ENCODE assay signal across 14 cellular contexts in genomic region chr14:75335588-75335987, GRCh38. TPM values are rescaled to one million over a fixed set of nuclear protein-coding genes. Genes with fewer than 3 reads are reported as not detected.
A peak's percentile ranks its signal among the peaks of the same experiment; 100 is the strongest.
DNase-seq lines count a peak whose midpoint lies in the region; ATAC-seq and TF ChIP-seq lines count a peak whose summit lies in the region.
"Had no signal": no experiment of that assay in that cellular context is flagged by ENCODE, and none has a peak within 500 bp of the region (broad histone marks: within the 10 kb centered on the region; RNA-seq: fewer than 3 reads in every experiment).

No MANE protein-coding gene starts in this region.

- peaks cover 10% of the 10 kb centered on the region for H3K9me3 Mint-ChIP-seq in neural progenitor cell
- H3K9me3 Mint-ChIP-seq: stimulated activated naive B cell treated with anti-CD40 and anti-IgM and Interleukin-4, amounts not matched to agents 10 μg/mL and 1 μg/mL and 100 μg/mL, for 72 hours had no signal

- H3K36me3 Mint-ChIP-seq in neural progenitor cell = no peaks in the 10 kb centered on the region
- H3K36me3 Mint-ChIP-seq: stimulated activated naive B cell treated with anti-CD40 and anti-IgM and Interleukin-4, amounts not matched to agents 10 μg/mL and 1 μg/mL and 100 μg/mL, for 72 hours had no signal

- WGBS in SK-N-SH (ENCODE audit: low lambda C conversion rate) = 43% methylated on average over 6 of the region's 6 CpGs

- H3K27me3 Mint-ChIP-seq in neural progenitor cell (ENCODE audit: insufficient read depth, low read depth) = peaks cover 3% of the 10 kb centered on the region

- H3K4me3 ChIP-seq in BLaER1 treated with 17β-estradiol and CSF1 and Interleukin-3, amounts not matched to agents 10 nM and 100 nM = no peak overlapping the region
- H3K4me3 ChIP-seq in neural progenitor cell (no peak overlapping the region), SK-N-SH (ENCODE audit: low read depth in 2 of 2, low read length in 1 of 2) (no peak overlapping the region)
- H3K4me3 ChIP-seq: SJCRH30 had no signal

- H3K9me3 ChIP-seq in BLaER1 treated with 17β-estradiol and CSF1 and Interleukin-3, amounts not matched to agents 10 nM and 100 nM (replicated peaks in 1 of 11) = peaks cover 0 to 19% (median 15%) of the 10 kb centered on the region in 11 experiments; a peak in 19 of 22 replicates
- no peaks in the 10 kb centered on the region for H3K9me3 ChIP-seq in neural progenitor cell (ENCODE audit: low read depth)
- no peaks in the 10 kb centered on the region for H3K9me3 ChIP-seq in SK-N-SH
- H3K9me3 ChIP-seq: SJCRH30 had no signal

- H3K4me1 ChIP-seq in BLaER1 treated with 17β-estradiol and CSF1 and Interleukin-3, amounts not matched to agents 10 nM and 100 nM = peaks cover 50 to 89% (median 71%) of the 10 kb centered on the region in 10 experiments
- peaks cover 7% of the 10 kb centered on the region for H3K4me1 ChIP-seq in neural progenitor cell
- H3K4me1 ChIP-seq in SK-N-SH (ENCODE audit: control insufficient read depth in 1 of 2, insufficient read depth in 2 of 2, low read depth in 1 of 2, low read length in 1 of 2) = no peaks in the 10 kb centered on the region; a peak in 1 of 4 replicates
- H3K4me1 ChIP-seq: SJCRH30 had no signal

- TF ChIP-seq RAD21 in SK-N-SH (IDR thresholded peaks at IDR 0.05; ENCODE audit: low read length) = no peak

- H3K36me3 ChIP-seq in BLaER1 treated with 17β-estradiol and CSF1 and Interleukin-3, amounts not matched to agents 10 nM and 100 nM = no peaks in the 10 kb centered on the region
- H3K36me3 ChIP-seq in neural progenitor cell = no peaks in the 10 kb centered on the region
- no peaks in the 10 kb centered on the region for H3K36me3 ChIP-seq in SK-N-SH (replicated peaks in 1 of 2; ENCODE audit: control insufficient read depth in 1 of 2, insufficient read depth in 2 of 2, low read length in 1 of 2)
- H3K36me3 ChIP-seq: SJCRH30 had no signal

- ATAC-seq in GM18505 (IDR thresholded peaks at IDR 0.05; ENCODE audit: unreplicated experiment) (no peak), GM18502 (IDR thresholded peaks at IDR 0.05; ENCODE audit: poor library complexity, unreplicated experiment) (no peak), HG03439 (IDR thresholded peaks at IDR 0.05; ENCODE audit: unreplicated experiment) (no peak)
- ATAC-seq: stimulated activated naive B cell treated with anti-CD40 and anti-IgM and Interleukin-4, amounts not matched to agents 10 μg/mL and 1 μg/mL and 100 μg/mL, for 72 hours; WTC11 had no signal

- POLR2A ChIA-PET in SK-N-SH (lab: Yijun Ruan, JAX) = interaction anchor here (0.6 kb wide), 1 partner anchor 145 kb away, joined by 4 read pairs; no protein-coding TSS in a partner anchor

- peak overlapping the region; percentile 78 to 98 (median 94) for H3K4me2 ChIP-seq in BLaER1 treated with 17β-estradiol and CSF1 and Interleukin-3, amounts not matched to agents 10 nM and 100 nM
- no peak overlapping the region for H3K4me2 ChIP-seq in neural progenitor cell
- H3K4me2 ChIP-seq in SK-N-SH = no peak overlapping the region

- peak overlapping the region in 9 of 11 experiments; percentile 11 to 87 (median 80); a peak in 8 of 22 replicates for H3K9ac ChIP-seq in BLaER1 treated with 17β-estradiol and CSF1 and Interleukin-3, amounts not matched to agents 10 nM and 100 nM
- H3K9ac ChIP-seq in neural progenitor cell = no peak overlapping the region
- H3K9ac ChIP-seq in SK-N-SH = no peak overlapping the region

- peaks cover 17% of the 10 kb centered on the region for H3K4me1 Mint-ChIP-seq in neural progenitor cell

- H3K9me2 ChIP-seq in SK-N-SH = no peaks in the 10 kb centered on the region

- TF ChIP-seq CTCF in neural progenitor cell (IDR thresholded peaks at IDR 0.05) (no peak), SK-N-SH (IDR thresholded peaks at IDR 0.05) (no peak)

- no peak overlapping the region for H3K27ac Mint-ChIP-seq in neural progenitor cell
- H3K27ac Mint-ChIP-seq: stimulated activated naive B cell treated with anti-CD40 and anti-IgM and Interleukin-4, amounts not matched to agents 10 μg/mL and 1 μg/mL and 100 μg/mL, for 72 hours; WTC11 had no signal

- CTCF ChIA-PET in SK-N-SH (lab: Yijun Ruan, JAX) = interaction anchor here (0.8 to 1.0 kb wide), 2 partner anchors 80 to 226 kb away, joined by 3 read pairs; no protein-coding TSS in a partner anchor

- TF ChIP-seq EP300 in SK-N-SH (IDR thresholded peaks at IDR 0.05; ENCODE audit: borderline replicate concordance in 1 of 2, low read depth in 1 of 2, low read length in 1 of 2) = no peak

- DNase-seq in caudate nucleus (lab: John Stamatoyannopoulos, UW) (peak in 44 of 61 donors; percentile 11 to 79 (median 36)), neural progenitor cell (ENCODE audit: low spot score) (peak; percentile 29), SK-N-SH (no peak)
- no peak for DNase-seq in activated CD4-positive, alpha-beta T cell treated with anti-CD3 and anti-CD28 coated beads for 4 hours
- DNase-seq: islet precursor cell; MV-4-11; NCI-H526; SJCRH30; stimulated activated naive B cell treated with anti-CD40 and anti-IgM and Interleukin-4, amounts not matched to agents 10 μg/mL and 1 μg/mL and 100 μg/mL, for 72 hours had no signal

- H3K27ac ChIP-seq in BLaER1 treated with 17β-estradiol and CSF1 and Interleukin-3, amounts not matched to agents 10 nM and 100 nM = peak overlapping the region; percentile 89 to 96 (median 93); a peak in 20 of 22 replicates
- H3K27ac ChIP-seq in caudate nucleus (ENCODE audit: low read depth, low read length) = peak overlapping the region; percentile 85
- no peak overlapping the region for H3K27ac ChIP-seq in neural progenitor cell
- no peak overlapping the region for H3K27ac ChIP-seq in SK-N-SH (ENCODE audit: low read depth in 2 of 2, low read length in 1 of 2)
- H3K27ac ChIP-seq: SJCRH30 had no signal

- peak; percentile 29 for TF ChIP-seq POLR2A in GM18505 (IDR thresholded peaks at IDR 0.05; ENCODE audit: borderline replicate concordance, extremely low read depth, insufficient read depth, insufficient read length)

- H3K79me2 ChIP-seq in neural progenitor cell (ENCODE audit: low read depth) (no peaks in the 10 kb centered on the region), SK-N-SH (ENCODE audit: insufficient read depth) (no peaks in the 10 kb centered on the region)

- H2AFZ ChIP-seq in neural progenitor cell (replicated peaks) (no peak overlapping the region), SK-N-SH (ENCODE audit: low read depth) (no peak overlapping the region)

- no peak overlapping the region for H3K4me3 Mint-ChIP-seq in neural progenitor cell
- H3K4me3 Mint-ChIP-seq: WTC11 had no signal

- H3F3A ChIP-seq in neural progenitor cell (ENCODE audit: low read depth) (no peaks in the 10 kb centered on the region), SK-N-SH (replicated peaks; ENCODE audit: insufficient read depth) (no peaks in the 10 kb centered on the region)

- H4K20me1 ChIP-seq in BLaER1 treated with 17β-estradiol and CSF1 and Interleukin-3, amounts not matched to agents 10 nM and 100 nM = no peaks in the 10 kb centered on the region
- H4K20me1 ChIP-seq in neural progenitor cell (ENCODE audit: low read depth) (no peaks in the 10 kb centered on the region), SK-N-SH (ENCODE audit: insufficient read depth) (no peaks in the 10 kb centered on the region)

- H3K27me3 ChIP-seq in BLaER1 treated with 17β-estradiol and CSF1 and Interleukin-3, amounts not matched to agents 10 nM and 100 nM = no peaks in the 10 kb centered on the region
- H3K27me3 ChIP-seq in neural progenitor cell = no peaks in the 10 kb centered on the region
- H3K27me3 ChIP-seq in SK-N-SH (ENCODE audit: insufficient read depth) = peaks cover 17% of the 10 kb centered on the region
- H3K27me3 ChIP-seq: SJCRH30 had no signal

TF ChIP-seq in SK-N-SH, 30 proteins besides CTCF, POLR2A, EP300 and RAD21 (continues in another document):
- TF ChIP-seq GABPA (IDR thresholded peaks at IDR 0.05; ENCODE audit: low read depth) = no peak
- TF ChIP-seq MAX (IDR thresholded peaks at IDR 0.05; ENCODE audit: low read depth) = no peak
- TF ChIP-seq USF1 (IDR thresholded peaks at IDR 0.05; ENCODE audit: borderline replicate concordance, low read depth) = no peak
- no peak for TF ChIP-seq FOSL2 (IDR thresholded peaks at IDR 0.05; ENCODE audit: borderline replicate concordance, low read depth)
- TF ChIP-seq USF2 (IDR thresholded peaks at IDR 0.05; ENCODE audit: borderline replicate concordance, low read depth, low read length) = no peak
- no peak for TF ChIP-seq RFX5 (IDR thresholded peaks at IDR 0.05; ENCODE audit: low read length)
- no peak for TF ChIP-seq POLR2AphosphoS5 (IDR thresholded peaks at IDR 0.05; ENCODE audit: low read depth, low read length)
- no peak for TF ChIP-seq PBX3 (IDR thresholded peaks at IDR 0.05)
- no peak for TF ChIP-seq CHD2 (IDR thresholded peaks at IDR 0.05; ENCODE audit: low read length, partially characterized antibody)
- no peak for TF ChIP-seq JUND (IDR thresholded peaks at IDR 0.05)

RNA-seq across cellular contexts. Expression of gene FOS, which starts 57.0 kb away (rescaled TPM):
- 32.9 and 98.6 TPM in 2 replicates for total RNA-seq in neural progenitor cell (ENCODE audit: low replicate concordance)
- 285 and 309 TPM in 2 replicates for polyA plus RNA-seq in SK-N-SH (2012; rRNA removed)
- polyA plus RNA-seq in SK-N-SH (2012; cell fraction: cytosol; rRNA removed) = 143 and 157 TPM in 2 replicates
- 1,026 and 1,160 TPM in 2 replicates for polyA plus RNA-seq in SK-N-SH (2012; cell fraction: nucleus; rRNA removed)

Comparison
In these comparisons a context has a peak if more than half of its experiments do, and no peak if none do; other contexts are left out.
1. H3K27ac ChIP-seq: peak in BLaER1 treated with 17β-estradiol and CSF1 and Interleukin-3, amounts not matched to agents 10 nM and 100 nM (11 of 11) and caudate nucleus (single experiment); none in neural progenitor cell (single experiment) and SK-N-SH (0 of 2).
2. H3K4me2 ChIP-seq: peak in BLaER1 treated with 17β-estradiol and CSF1 and Interleukin-3, amounts not matched to agents 10 nM and 100 nM (11 of 11); none in neural progenitor cell (single experiment) and SK-N-SH (single experiment).
3. H3K9ac ChIP-seq: peak in BLaER1 treated with 17β-estradiol and CSF1 and Interleukin-3, amounts not matched to agents 10 nM and 100 nM (9 of 11); none in neural progenitor cell (single experiment) and SK-N-SH (single experiment).
4. DNase-seq: peak in caudate nucleus (44 of 61) and neural progenitor cell (single experiment); none in activated CD4-positive, alpha-beta T cell treated with anti-CD3 and anti-CD28 coated beads for 4 hours (0 of 2) and SK-N-SH (single experiment).